Comparison of ENCODE assay signal across 28 cellular contexts in genomic region chr12:26283046-26283445, GRCh38.
"Had no signal": no experiment of that assay in that cellular context is flagged by ENCODE, and none has a peak within 500 bp of the region (broad histone marks: within the 10 kb centered on the region; RNA-seq: fewer than 3 reads in every experiment).

No MANE protein-coding gene starts in this region.

- H3K4me3 ChIP-seq: cardiac muscle cell, PC-9, SK-N-MC had no signal

- H2AFZ ChIP-seq: PC-9 had no signal

- H3K36me3 ChIP-seq: cardiac muscle cell had no signal

- ATAC-seq: activated CD8-positive, alpha-beta memory T cell treated with anti-CD3 and anti-CD28 coated beads, Interleukin-2, amount 10 ng/mL, durations not matched to agents 7 days and 5 days; activated naive CD4-positive, alpha-beta T cell treated with anti-CD3 and anti-CD28 coated beads, Interleukin-2, amount 50 U/mL, for 72 hours; activated naive CD8-positive, alpha-beta T cell treated with anti-CD3 and anti-CD28 coated beads, Interleukin-2, amount 50 U/mL, for 24 hours; T-cell had no signal

- H3K27ac ChIP-seq: cardiac muscle cell, PC-9, SK-N-MC had no signal

- H3K4me2 ChIP-seq: PC-9 had no signal

- DNase-seq: activated B cell treated with CpG ODN at 0.5 μM for 24 hours; activated CD4-positive, alpha-beta T cell treated with anti-CD3 and anti-CD28 coated beads for 1 hour; activated CD4-positive, alpha-beta T cell treated with anti-CD3 and anti-CD28 coated beads, Interleukin-2, amount 10 ng/mL, durations not matched to agents 24 days and 14 days; activated CD4-positive, alpha-beta T cell treated with anti-CD3 and anti-CD28 coated beads, Interleukin-2, amount 50 U/mL, for 48 hours; activated CD8-positive, alpha-beta memory T cell treated with anti-CD3 and anti-CD28 coated beads, Interleukin-2, amount 10 ng/mL, durations not matched to agents 7 days and 5 days; activated effector memory CD4-positive, alpha-beta T cell treated with anti-CD3 and anti-CD28 coated beads, Interleukin-2, amount 50 U/mL, for 16 hours; activated naive CD4-positive, alpha-beta T cell treated with Interleukin-2 at 50 U/mL for 16 hours; activated naive CD8-positive, alpha-beta T cell treated with anti-CD3 and anti-CD28 coated beads, Interleukin-2, amount 50 U/mL, for 24 hours; activated T-cell treated with anti-CD3 and anti-CD28 coated beads, Interleukin-2, amount 50 U/mL, for 24 hours; amniotic stem cell; Kasumi-1; NCI-H1092 treated with DMSO at 0.1 percent for 48 hours; NCI-H1417 treated with DMSO at 0.1 percent for 48 hours; NCI-H1694; NCI-H2029; NCI-H2107; NCI-H2171 treated with DMSO at 0.1 percent for 48 hours; NCI-H226; NCI-H526 treated with DMSO at 0.1 percent for 48 hours; T-cell; T-helper 2 cell; T1000 had no signal

- FAIRE-seq: astrocyte, TTC549 had no signal
